26 cellular contexts compared by ENCODE assay signal in the genomic region with DNA sequence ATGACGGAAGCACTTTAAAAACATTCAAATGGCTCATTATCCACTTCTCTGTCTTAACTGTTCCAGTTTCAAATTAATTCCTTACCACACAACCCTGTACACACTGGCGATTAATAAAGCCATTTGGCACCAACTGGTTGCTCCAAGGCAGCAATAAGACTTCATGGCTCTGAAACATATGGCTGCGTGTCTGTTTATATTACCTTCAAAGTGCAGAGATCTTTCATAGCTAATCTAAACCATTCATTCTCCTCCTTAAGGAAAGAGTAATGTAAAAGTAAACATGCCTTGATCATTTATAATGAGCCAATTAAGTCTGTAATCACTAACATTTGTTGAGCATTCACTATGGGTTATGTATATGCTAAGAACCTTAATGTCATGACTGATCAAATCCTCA.
"Had no signal": no experiment of that assay in that cellular context is flagged by ENCODE, and none has a peak within 500 bp of the region (broad histone marks: within the 10 kb centered on the region; RNA-seq: fewer than 3 reads in every experiment).

No MANE protein-coding gene starts in this region.

- H3K4me1 ChIP-seq: breast epithelium, colonic mucosa, parathyroid adenoma, tibial artery had no signal

- H2AFZ ChIP-seq: parathyroid adenoma had no signal

- ATAC-seq: effector memory CD8-positive, alpha-beta T cell; mucosa of descending colon; right cardiac atrium; stimulated activated effector memory CD8-positive, alpha-beta T cell treated with anti-CD3 and anti-CD28 coated beads, Interleukin-12 subunit alpha, Interleukin-12 subunit beta, amount 100 ng/mL, for 72 hours; stimulated activated naive CD8-positive, alpha-beta T cell treated with anti-CD3 and anti-CD28 coated beads, Interleukin-15, amount 100 ng/mL, for 72 hours had no signal

- FAIRE-seq: endothelial cell of umbilical vein, islet of Langerhans, TTC549 had no signal

- H3K4me3 ChIP-seq: breast epithelium, colonic mucosa, dorsolateral prefrontal cortex, esophagus muscularis mucosa, heart left ventricle, mucosa of descending colon, tibial artery had no signal

- H3K9ac ChIP-seq: parathyroid adenoma had no signal

- H3K27ac ChIP-seq: colonic mucosa, dorsolateral prefrontal cortex, esophagus muscularis mucosa, heart left ventricle, parathyroid adenoma, tibial artery, WERI-Rb-1 had no signal

- DNase-seq: activated CD4-positive, alpha-beta T cell treated with anti-CD3 and anti-CD28 coated beads for 1 hour; activated CD4-positive, alpha-beta T cell treated with anti-CD3 and anti-CD28 coated beads, Interleukin-2, amount 50 U/mL, for 1 hour; activated CD8-positive, alpha-beta memory T cell treated with anti-CD3 and anti-CD28 coated beads, Interleukin-2, amount 50 U/mL, for 48 hours; activated naive CD4-positive, alpha-beta T cell; activated naive CD8-positive, alpha-beta T cell treated with anti-CD3 and anti-CD28 coated beads for 36 hours; activated T-cell treated with anti-CD3 and anti-CD28 coated beads, Interleukin-2, amount 50 U/mL, for 4 hours; colonic mucosa; dorsolateral prefrontal cortex; effector memory CD8-positive, alpha-beta T cell; heart left ventricle; left cardiac atrium; mucosa of descending colon; nephron progenitor cell; right cardiac atrium; stimulated activated CD4-positive, alpha-beta T cell treated with anti-CD3 and anti-CD28 coated beads, Interleukin-2, amount 100 ng/mL, for 24 hours; stimulated activated naive CD8-positive, alpha-beta T cell treated with anti-CD3 and anti-CD28 coated beads, Interleukin-15, amount 100 ng/mL, for 72 hours; T-helper 2 cell; tibial artery; WERI-Rb-1 had no signal

- H3K9me3 ChIP-seq: breast epithelium, colonic mucosa, esophagus muscularis mucosa, heart left ventricle, mucosa of descending colon, tibial artery had no signal

- H3K27me3 ChIP-seq: breast epithelium, colonic mucosa, esophagus muscularis mucosa, heart left ventricle, tibial artery had no signal

- H3K36me3 ChIP-seq: breast epithelium, colonic mucosa, esophagus muscularis mucosa, heart left ventricle, tibial artery, WERI-Rb-1 had no signal
